Comparison of ENCODE assay signal across 1 cellular context in the genomic region with DNA sequence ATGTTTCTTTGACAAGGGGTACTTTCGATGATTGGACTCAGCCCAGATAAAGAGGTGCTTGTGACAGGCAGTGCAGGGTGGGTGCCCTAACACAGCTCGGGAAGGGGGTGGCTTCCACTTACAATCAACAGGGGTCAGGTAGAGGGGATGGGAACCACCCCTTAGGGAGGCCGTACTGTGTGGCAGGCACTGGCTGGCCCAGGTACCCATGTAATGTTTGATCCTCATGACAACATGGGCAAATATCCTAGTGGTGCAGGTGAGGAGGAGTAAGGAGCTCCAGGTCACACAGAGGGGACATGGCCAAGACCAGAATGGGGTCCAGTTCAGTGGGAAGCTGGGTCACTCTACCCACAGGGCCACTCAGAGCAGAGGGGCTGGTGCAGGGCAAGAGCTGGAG.
TF ChIP-seq lines count a peak whose summit lies in the region.

No MANE protein-coding gene starts in this region.

TF ChIP-seq in K562, 482 proteins besides CTCF, POLR2A, EP300 and RAD21:
- TF ChIP-seq, protein P1, sequence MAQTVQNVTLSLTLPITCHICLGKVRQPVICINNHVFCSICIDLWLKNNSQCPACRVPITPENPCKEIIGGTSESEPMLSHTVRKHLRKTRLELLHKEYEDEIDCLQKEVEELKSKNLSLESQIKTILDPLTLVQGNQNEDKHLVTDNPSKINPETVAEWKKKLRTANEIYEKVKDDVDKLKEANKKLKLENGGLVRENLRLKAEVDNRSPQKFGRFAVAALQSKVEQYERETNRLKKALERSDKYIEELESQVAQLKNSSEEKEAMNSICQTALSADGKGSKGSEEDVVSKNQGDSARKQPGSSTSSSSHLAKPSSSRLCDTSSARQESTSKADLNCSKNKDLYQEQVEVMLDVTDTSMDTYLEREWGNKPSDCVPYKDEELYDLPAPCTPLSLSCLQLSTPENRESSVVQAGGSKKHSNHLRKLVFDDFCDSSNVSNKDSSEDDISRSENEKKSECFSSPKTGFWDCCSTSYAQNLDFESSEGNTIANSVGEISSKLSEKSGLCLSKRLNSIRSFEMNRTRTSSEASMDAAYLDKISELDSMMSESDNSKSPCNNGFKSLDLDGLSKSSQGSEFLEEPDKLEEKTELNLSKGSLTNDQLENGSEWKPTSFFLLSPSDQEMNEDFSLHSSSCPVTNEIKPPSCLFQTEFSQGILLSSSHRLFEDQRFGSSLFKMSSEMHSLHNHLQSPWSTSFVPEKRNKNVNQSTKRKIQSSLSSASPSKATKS (CRISPR knock-in tag; IDR thresholded peaks at IDR 0.05), result no peak
- no peak for TF ChIP-seq MCM2 (IDR thresholded peaks at IDR 0.05; ENCODE audit: low read depth)
- no peak for TF ChIP-seq E2F3 (CRISPR knock-in tag; IDR thresholded peaks at IDR 0.05)
- TF ChIP-seq ZNF77 (CRISPR knock-in tag; IDR thresholded peaks at IDR 0.05), result no peak
- no peak for TF ChIP-seq GATA2 (CRISPR knock-in tag; IDR thresholded peaks at IDR 0.05)
- TF ChIP-seq HDAC1 (IDR thresholded peaks at IDR 0.05), result no peak
- TF ChIP-seq ETV6 (IDR thresholded peaks at IDR 0.05; ENCODE audit: borderline replicate concordance in 1 of 2, low read depth in 2 of 2, low read length in 1 of 2), result no peak
- no peak for TF ChIP-seq ETV6 (CRISPR knock-in tag; IDR thresholded peaks at IDR 0.05; ENCODE audit: borderline replicate concordance)
- TF ChIP-seq NFIC (IDR thresholded peaks at IDR 0.05), result no peak
- no peak for TF ChIP-seq PHTF2 (CRISPR knock-in tag; IDR thresholded peaks at IDR 0.05)
- TF ChIP-seq, protein P2, sequence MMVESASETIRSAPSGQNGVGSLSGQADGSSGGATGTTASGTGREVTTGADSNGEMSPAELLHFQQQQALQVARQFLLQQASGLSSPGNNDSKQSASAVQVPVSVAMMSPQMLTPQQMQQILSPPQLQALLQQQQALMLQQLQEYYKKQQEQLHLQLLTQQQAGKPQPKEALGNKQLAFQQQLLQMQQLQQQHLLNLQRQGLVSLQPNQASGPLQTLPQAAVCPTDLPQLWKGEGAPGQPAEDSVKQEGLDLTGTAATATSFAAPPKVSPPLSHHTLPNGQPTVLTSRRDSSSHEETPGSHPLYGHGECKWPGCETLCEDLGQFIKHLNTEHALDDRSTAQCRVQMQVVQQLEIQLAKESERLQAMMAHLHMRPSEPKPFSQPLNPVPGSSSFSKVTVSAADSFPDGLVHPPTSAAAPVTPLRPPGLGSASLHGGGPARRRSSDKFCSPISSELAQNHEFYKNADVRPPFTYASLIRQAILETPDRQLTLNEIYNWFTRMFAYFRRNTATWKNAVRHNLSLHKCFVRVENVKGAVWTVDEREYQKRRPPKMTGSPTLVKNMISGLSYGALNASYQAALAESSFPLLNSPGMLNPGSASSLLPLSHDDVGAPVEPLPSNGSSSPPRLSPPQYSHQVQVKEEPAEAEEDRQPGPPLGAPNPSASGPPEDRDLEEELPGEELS (CRISPR knock-in tag; IDR thresholded peaks at IDR 0.05; ENCODE audit: borderline replicate concordance), result no peak
- TF ChIP-seq KDM4B (IDR thresholded peaks at IDR 0.05; ENCODE audit: borderline replicate concordance in 2 of 2, low read depth in 1 of 2), result no peak
